1 cellular context compared by ENCODE assay signal in the genomic region with DNA sequence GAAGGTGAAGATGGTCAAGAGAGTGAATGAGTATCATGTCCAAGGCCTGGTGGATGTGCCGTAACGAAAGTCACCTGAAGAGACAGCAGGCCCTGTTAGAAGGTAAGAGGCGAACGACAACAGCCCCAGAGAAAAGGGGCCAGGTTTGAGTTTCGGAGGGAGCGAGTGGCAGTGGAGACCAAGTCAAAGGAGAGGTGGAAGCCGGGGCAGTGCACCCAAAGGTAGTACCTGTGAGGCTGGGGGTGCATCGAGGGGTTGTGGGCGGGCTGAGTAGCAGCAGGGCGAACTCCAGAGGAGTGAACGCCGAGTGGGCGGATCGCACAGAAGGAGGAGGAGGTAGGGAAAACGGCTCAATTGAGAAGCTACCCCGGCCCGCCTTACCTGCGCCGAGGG.
TF ChIP-seq lines count a peak whose summit lies in the region.

No MANE protein-coding gene starts in this region.

TF ChIP-seq in GM12878, 131 proteins besides CTCF, POLR2A, EP300 and RAD21:
- TF ChIP-seq, protein P1, sequence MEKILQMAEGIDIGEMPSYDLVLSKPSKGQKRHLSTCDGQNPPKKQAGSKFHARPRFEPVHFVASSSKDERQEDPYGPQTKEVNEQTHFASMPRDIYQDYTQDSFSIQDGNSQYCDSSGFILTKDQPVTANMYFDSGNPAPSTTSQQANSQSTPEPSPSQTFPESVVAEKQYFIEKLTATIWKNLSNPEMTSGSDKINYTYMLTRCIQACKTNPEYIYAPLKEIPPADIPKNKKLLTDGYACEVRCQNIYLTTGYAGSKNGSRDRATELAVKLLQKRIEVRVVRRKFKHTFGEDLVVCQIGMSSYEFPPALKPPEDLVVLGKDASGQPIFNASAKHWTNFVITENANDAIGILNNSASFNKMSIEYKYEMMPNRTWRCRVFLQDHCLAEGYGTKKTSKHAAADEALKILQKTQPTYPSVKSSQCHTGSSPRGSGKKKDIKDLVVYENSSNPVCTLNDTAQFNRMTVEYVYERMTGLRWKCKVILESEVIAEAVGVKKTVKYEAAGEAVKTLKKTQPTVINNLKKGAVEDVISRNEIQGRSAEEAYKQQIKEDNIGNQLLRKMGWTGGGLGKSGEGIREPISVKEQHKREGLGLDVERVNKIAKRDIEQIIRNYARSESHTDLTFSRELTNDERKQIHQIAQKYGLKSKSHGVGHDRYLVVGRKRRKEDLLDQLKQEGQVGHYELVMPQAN (conservative IDR thresholded peaks at IDR 0.05) = peak; percentile 82
- TF ChIP-seq LARP7 (IDR thresholded peaks at IDR 0.05) (peak; percentile 74; the same call in 1 of the 2 replicates), GATAD2B (conservative IDR thresholded peaks at IDR 0.05; ENCODE audit: low read depth) (peak; percentile 2; the same call in 1 of the 2 replicates), EGR1 (IDR thresholded peaks at IDR 0.05; ENCODE audit: borderline replicate concordance in 1 of 2, low read depth in 2 of 2, low read length in 2 of 2) (peak in 1 of 2 experiments; percentile 57; a peak in 1 of 3 replicates), RB1 (IDR thresholded peaks at IDR 0.05; ENCODE audit: borderline replicate concordance) (no peak), SIN3A (IDR thresholded peaks at IDR 0.05; ENCODE audit: low read depth, low read length) (0 out of 2 replicates have a peak, but pooled peaks have one; percentile 47), RFX5 (IDR thresholded peaks at IDR 0.05; ENCODE audit: low read depth, low read length) (no peak), SMC3 (IDR thresholded peaks at IDR 0.05; ENCODE audit: borderline replicate concordance, low read length) (0 out of 2 replicates have a peak, but pooled peaks have one; percentile 13), DPF2 (IDR thresholded peaks at IDR 0.05) (0 out of 2 replicates have a peak, but pooled peaks have one; percentile 11)
- TF ChIP-seq, protein P2, sequence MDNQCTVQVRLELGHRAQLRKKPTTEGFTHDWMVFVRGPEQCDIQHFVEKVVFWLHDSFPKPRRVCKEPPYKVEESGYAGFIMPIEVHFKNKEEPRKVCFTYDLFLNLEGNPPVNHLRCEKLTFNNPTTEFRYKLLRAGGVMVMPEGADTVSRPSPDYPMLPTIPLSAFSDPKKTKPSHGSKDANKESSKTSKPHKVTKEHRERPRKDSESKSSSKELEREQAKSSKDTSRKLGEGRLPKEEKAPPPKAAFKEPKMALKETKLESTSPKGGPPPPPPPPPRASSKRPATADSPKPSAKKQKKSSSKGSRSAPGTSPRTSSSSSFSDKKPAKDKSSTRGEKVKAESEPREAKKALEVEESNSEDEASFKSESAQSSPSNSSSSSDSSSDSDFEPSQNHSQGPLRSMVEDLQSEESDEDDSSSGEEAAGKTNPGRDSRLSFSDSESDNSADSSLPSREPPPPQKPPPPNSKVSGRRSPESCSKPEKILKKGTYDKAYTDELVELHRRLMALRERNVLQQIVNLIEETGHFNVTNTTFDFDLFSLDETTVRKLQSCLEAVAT (IDR thresholded peaks at IDR 0.05) = peak; percentile 100; the same call in 1 of the 2 replicates
- TF ChIP-seq, protein P3, sequence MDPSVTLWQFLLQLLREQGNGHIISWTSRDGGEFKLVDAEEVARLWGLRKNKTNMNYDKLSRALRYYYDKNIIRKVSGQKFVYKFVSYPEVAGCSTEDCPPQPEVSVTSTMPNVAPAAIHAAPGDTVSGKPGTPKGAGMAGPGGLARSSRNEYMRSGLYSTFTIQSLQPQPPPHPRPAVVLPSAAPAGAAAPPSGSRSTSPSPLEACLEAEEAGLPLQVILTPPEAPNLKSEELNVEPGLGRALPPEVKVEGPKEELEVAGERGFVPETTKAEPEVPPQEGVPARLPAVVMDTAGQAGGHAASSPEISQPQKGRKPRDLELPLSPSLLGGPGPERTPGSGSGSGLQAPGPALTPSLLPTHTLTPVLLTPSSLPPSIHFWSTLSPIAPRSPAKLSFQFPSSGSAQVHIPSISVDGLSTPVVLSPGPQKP (IDR thresholded peaks at IDR 0.05; ENCODE audit: low read depth, low read length) = no peak
TF ChIP-seq in GM12878: peak in this region for 8.
